9 cellular contexts compared by ENCODE assay signal in the genomic region with DNA sequence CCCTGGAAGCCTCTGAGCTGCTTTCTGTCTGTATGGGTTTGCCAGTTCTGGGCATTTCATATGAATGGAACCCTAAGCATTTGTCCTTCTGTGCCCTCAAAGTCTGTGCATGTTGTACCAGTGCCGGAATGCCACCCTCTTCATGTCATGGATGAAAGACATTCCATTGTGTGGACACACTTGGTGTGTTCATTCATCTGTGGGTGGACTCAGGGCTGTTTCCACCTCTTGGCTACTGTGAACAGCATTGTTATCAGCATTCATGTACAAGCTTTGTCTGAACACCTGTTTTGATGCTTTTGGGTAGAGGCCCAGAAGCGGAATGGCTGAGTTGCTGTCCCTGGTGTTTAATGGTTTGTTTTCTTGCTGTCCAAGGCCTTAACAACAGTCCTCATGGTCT. TPM values are rescaled to one million over a fixed set of nuclear protein-coding genes. Genes with fewer than 3 reads are reported as not detected.
"Had no signal": no experiment of that assay in that cellular context is flagged by ENCODE, and none has a peak within 500 bp of the region (broad histone marks: within the 10 kb centered on the region; RNA-seq: fewer than 3 reads in every experiment).

No MANE protein-coding gene starts in this region.

RNA-seq across cellular contexts. Expression of a gene that starts 30.1 kb away (rescaled TPM):
- total RNA-seq: activated CD4-positive, alpha-beta memory T cell treated with anti-CD3 and anti-CD28 coated beads, Interleukin-2, amount 10 ng/mL, durations not matched to agents 7 days and 5 days; activated CD4-positive, alpha-beta T cell treated with anti-CD3 and anti-CD28 coated beads for 36 hours; activated CD4-positive, alpha-beta T cell treated with anti-CD3 and anti-CD28 coated beads, Interleukin-2, amount 10 ng/mL, durations not matched to agents 7 days and 5 days; activated CD8-positive, alpha-beta memory T cell treated with anti-CD3 and anti-CD28 coated beads, Interleukin-2, amount 10 ng/mL, durations not matched to agents 7 days and 5 days; activated CD8-positive, alpha-beta T cell treated with anti-CD3 and anti-CD28 coated beads, Interleukin-2, amount 10 ng/mL, durations not matched to agents 7 days and 5 days; activated naive CD8-positive, alpha-beta T cell treated with anti-CD3 and anti-CD28 coated beads, Interleukin-2, amount 10 ng/mL, durations not matched to agents 7 days and 5 days; activated T-helper 2 cell treated with anti-CD3 and anti-CD28 coated beads, Interferon-gamma antibody, Interleukin-2, Interleukin-4, amounts not matched to agents 10 μg/mL and 5 μg/mL and 100 μg/mL, durations not matched to agents 14 hours and 24 hours and 36 hours; T-helper 1 cell treated with Interleukin-12 subunit alpha and Interleukin-12 subunit beta and Interleukin-4 antibody, amounts not matched to agents 30 ng/mL and 1 ng/mL, for 36 hours; T-helper 2 cell treated with Interferon-gamma antibody and Interleukin-4, amounts not matched to agents 100 ng/mL and 5 ng/mL, for 36 hours had no signal
